ENCODE assay signal across 16 cellular contexts in genomic region chr5:10432059-10433008, GRCh38. TPM values are rescaled to one million over a fixed set of nuclear protein-coding genes. Genes with fewer than 3 reads are reported as not detected.
DNase-seq lines count a peak whose midpoint lies in the region; ATAC-seq and TF ChIP-seq lines count a peak whose summit lies in the region.
"Had no signal": no experiment of that assay in that cellular context is flagged by ENCODE, and none has a peak within 500 bp of the region (broad histone marks: within the 10 kb centered on the region; RNA-seq: fewer than 3 reads in every experiment).

No MANE protein-coding gene starts in this region.

- CTCF ChIA-PET in CD8-positive, alpha-beta T cell (lab: Charles Lee) = interaction anchor here (0.8 kb wide), 1 partner anchor 8 kb away, joined by 3 read pairs; no protein-coding TSS in a partner anchor

- H3K27me3 Mint-ChIP-seq in CD8-positive, alpha-beta T cell (ENCODE audit: low read depth) = no peaks in the 10 kb centered on the region
- H3K27me3 Mint-ChIP-seq in endothelial cell (ENCODE audit: unreplicated experiment) = no peaks in the 10 kb centered on the region

- H3K27ac Mint-ChIP-seq in CD8-positive, alpha-beta T cell = peak overlapping the region; percentile 21
- no peak overlapping the region for H3K27ac Mint-ChIP-seq in endothelial cell (ENCODE audit: unreplicated experiment)

- H3K9me3 ChIP-seq in CD8-positive, alpha-beta T cell (ENCODE audit: low read length) = no peaks in the 10 kb centered on the region
- H3K9me3 ChIP-seq: gastroesophageal sphincter, sigmoid colon, tibial nerve had no signal

- H3K27ac ChIP-seq in CD8-positive, alpha-beta T cell (ENCODE audit: low read depth, low read length) = no peak overlapping the region
- H3K27ac ChIP-seq: gastroesophageal sphincter, sigmoid colon, tibial nerve had no signal

- POLR2A ChIA-PET in CD8-positive, alpha-beta T cell (lab: Charles Lee) = no interaction called here

- no peak overlapping the region for H3K4me3 ChIP-seq in CD8-positive, alpha-beta T cell (ENCODE audit: low read depth, low read length)
- H3K4me3 ChIP-seq: gastroesophageal sphincter, sigmoid colon, tibial nerve had no signal

- no peaks in the 10 kb centered on the region for H3K4me1 ChIP-seq in CD8-positive, alpha-beta T cell (ENCODE audit: insufficient read depth, low read length)
- H3K4me1 ChIP-seq: gastroesophageal sphincter, sigmoid colon, tibial nerve had no signal

- H3K9me3 Mint-ChIP-seq in CD8-positive, alpha-beta T cell = no peaks in the 10 kb centered on the region
- no peaks in the 10 kb centered on the region for H3K9me3 Mint-ChIP-seq in endothelial cell (ENCODE audit: unreplicated experiment)

- H3K4me3 Mint-ChIP-seq in CD8-positive, alpha-beta T cell = no peak overlapping the region
- H3K4me3 Mint-ChIP-seq in endothelial cell (ENCODE audit: unreplicated experiment) = peak overlapping the region; percentile 16

- intact Hi-C loops in CD8-positive, alpha-beta T cell (cut with DNase I, micrococcal nuclease) = no loop called here

- no peaks in the 10 kb centered on the region for H3K27me3 ChIP-seq in CD8-positive, alpha-beta T cell (ENCODE audit: insufficient read depth, low read length)
- H3K27me3 ChIP-seq: gastroesophageal sphincter, sigmoid colon had no signal

- H3K36me3 Mint-ChIP-seq in CD8-positive, alpha-beta T cell = peaks cover 71% of the 10 kb centered on the region
- H3K36me3 Mint-ChIP-seq in endothelial cell (ENCODE audit: low read depth, unreplicated experiment) = peaks cover 33% of the 10 kb centered on the region

- ATAC-seq in CD8-positive, alpha-beta T cell = no peak
- ATAC-seq in HG02938 (IDR thresholded peaks at IDR 0.05; ENCODE audit: unreplicated experiment) = no peak
- ATAC-seq in GM19463 (IDR thresholded peaks at IDR 0.05; ENCODE audit: unreplicated experiment) = no peak
- ATAC-seq: gastroesophageal sphincter had no signal

- peak; percentile 30 for DNase-seq in Ammon's horn (ENCODE audit: low spot score)
- DNase-seq in CD8-positive, alpha-beta T cell = no peak
- DNase-seq in NCI-H82 treated with DMSO at 0.1 percent for 48 hours (lab: John Stamatoyannopoulos, UW; ENCODE audit: unreplicated experiment) = peak; percentile 79
- DNase-seq in endothelial cell (ENCODE audit: low spot score) = no peak
- no peak for DNase-seq in SHP77 treated with DMSO at 0.1 percent for 48 hours (lab: John Stamatoyannopoulos, UW)
- DNase-seq in OCI-M1 (lab: John Stamatoyannopoulos, UW) = no peak
- DNase-seq: activated CD4-positive, CD25-positive, alpha-beta regulatory T cell treated with anti-CD3 and anti-CD28 coated beads, Interleukin-2, amount 50 U/mL, for 72 hours; activated T-cell treated with anti-CD3 and anti-CD28 coated beads, Interleukin-2, amount 50 U/mL, for 48 hours; amniotic stem cell; NCI-H187 treated with DMSO at 0.1 percent for 48 hours; NCI-H526 treated with DMSO at 0.1 percent for 48 hours; sigmoid colon had no signal

- peaks cover 18% of the 10 kb centered on the region for H3K36me3 ChIP-seq in CD8-positive, alpha-beta T cell (ENCODE audit: insufficient read depth, low read length)

- H3K4me1 Mint-ChIP-seq in CD8-positive, alpha-beta T cell (ENCODE audit: low read depth) = peaks cover 3% of the 10 kb centered on the region
- H3K4me1 Mint-ChIP-seq in endothelial cell (ENCODE audit: unreplicated experiment) = peaks cover 6% of the 10 kb centered on the region

- TF ChIP-seq CTCF in CD8-positive, alpha-beta T cell (IDR thresholded peaks at IDR 0.05) = no peak
- no peak for TF ChIP-seq CTCF in endothelial cell (IDR thresholded peaks at IDR 0.05; ENCODE audit: unreplicated experiment)

RNA-seq across cellular contexts. Expression of gene ROPN1L, which starts 9.3 kb away (rescaled TPM):
- not detected for total RNA-seq in CD8-positive, alpha-beta T cell
- total RNA-seq in endothelial cell (ENCODE audit: unreplicated experiment) = 4.0 TPM

Comparison
In these comparisons a context has a peak if more than half of its experiments do, and no peak if none do; other contexts are left out.
1. DNase-seq: peak in Ammon's horn (single experiment) and NCI-H82 treated with DMSO at 0.1 percent for 48 hours (single experiment); none in CD8-positive, alpha-beta T cell (0 of 7), endothelial cell (single experiment), SHP77 treated with DMSO at 0.1 percent for 48 hours (single experiment) and OCI-M1 (single experiment).